9 cellular contexts compared by ENCODE assay signal in the genomic region with DNA sequence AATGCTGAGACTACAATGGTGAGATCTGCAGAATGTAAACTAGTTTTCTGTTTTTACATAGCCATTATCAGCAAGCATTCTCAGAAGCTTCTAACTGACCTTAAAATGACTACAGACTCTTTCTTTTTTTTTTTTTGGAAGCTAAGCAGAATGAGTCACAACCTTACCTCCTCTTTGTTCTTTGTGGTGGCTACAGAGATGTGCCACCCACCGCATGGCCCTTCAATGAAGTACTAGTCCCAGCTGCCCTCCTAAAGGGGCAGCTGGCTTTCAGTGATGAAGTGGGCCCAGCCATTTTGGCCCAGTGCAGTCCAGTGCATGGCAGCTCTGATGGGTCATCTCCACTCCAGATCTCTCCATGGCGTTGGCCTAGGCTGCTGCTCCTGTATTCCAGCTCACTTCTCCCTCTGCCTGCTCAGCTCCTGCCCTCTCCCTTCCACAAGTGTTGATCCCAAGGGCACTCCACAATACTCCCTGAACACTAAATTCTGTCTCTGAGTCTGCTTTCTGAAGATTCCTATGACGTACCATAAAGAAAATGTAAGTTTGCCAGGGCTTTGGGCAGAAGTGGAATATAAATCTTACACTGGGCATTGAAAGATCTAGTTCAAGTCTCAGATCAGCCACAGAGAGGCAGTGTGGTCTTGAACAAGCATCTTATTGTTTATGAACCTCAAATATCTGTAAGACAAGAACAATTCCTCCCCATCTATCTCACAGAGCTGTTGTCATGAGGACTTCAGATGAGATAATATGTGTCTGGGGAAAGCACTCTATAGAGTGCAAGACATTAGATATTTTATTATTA.
A peak's percentile ranks its signal among the peaks of the same experiment; 100 is the strongest.
DNase-seq lines count a peak whose midpoint lies in the region; ATAC-seq, FAIRE-seq and TF ChIP-seq lines count a peak whose summit lies in the region.
"Had no signal": no experiment of that assay in that cellular context is flagged by ENCODE, and none has a peak within 500 bp of the region (broad histone marks: within the 10 kb centered on the region; RNA-seq: fewer than 3 reads in every experiment).

No MANE protein-coding gene starts in this region.

- no peak for TF ChIP-seq POLR2A in GM12892 (IDR thresholded peaks at IDR 0.05; ENCODE audit: low read depth, low read length)

- WGBS in right cardiac atrium: 84% methylated on average over 3 of the region's 3 CpGs

- peak; percentile 59 for TF ChIP-seq CTCF in C4-2B (conservative IDR thresholded peaks at IDR 0.05)

- DNase-seq in HCEC 1CT: peak; percentile 48
- DNase-seq in right cardiac atrium: no peak
- no peak for DNase-seq in stimulated activated CD4-positive, alpha-beta T cell treated with anti-CD3 and anti-CD28 coated beads, Interleukin-2, amount 100 ng/mL, for 48 hours
- no peak for DNase-seq in activated CD8-positive, alpha-beta memory T cell treated with anti-CD3 and anti-CD28 coated beads, Interleukin-2, amount 50 U/mL, for 48 hours
- DNase-seq in GM12892 (ENCODE audit: insufficient read length): no peak

- no peaks in the 10 kb centered on the region for H3K27me3 ChIP-seq in right cardiac atrium (ENCODE audit: control insufficient read depth, insufficient read depth)

- intact Hi-C loops in right cardiac atrium (cut with DNase I): loop anchor here in 1 of 4 donors (10.0 kb wide), 1 partner anchor 490 kb away; a partner anchor contains a TSS

- no peak for FAIRE-seq in GM12892 (lab: Jason Lieb, UNC)
- FAIRE-seq: GM12891 had no signal

- no peak overlapping the region for H3K4me3 ChIP-seq in right cardiac atrium (ENCODE audit: low read length)

- H3K27ac ChIP-seq in C4-2B: no peak overlapping the region
- no peak overlapping the region for H3K27ac ChIP-seq in right cardiac atrium (ENCODE audit: low read length)

- no peaks in the 10 kb centered on the region for H3K9me3 ChIP-seq in right cardiac atrium (ENCODE audit: control insufficient read depth, low read length)

- no peaks in the 10 kb centered on the region for H3K4me1 ChIP-seq in right cardiac atrium (ENCODE audit: control insufficient read depth, insufficient read depth, low read length)

- ATAC-seq in SK-N-SH treated with all-trans-retinoic acid at 6 μM for 48 hours (0 out of 3 replicates have a peak, but pooled peaks have one; percentile 32), right cardiac atrium (peak; percentile 33 to 39), HG03097 (IDR thresholded peaks at IDR 0.05; ENCODE audit: low FRiP score, unreplicated experiment) (no peak)

TF ChIP-seq in SK-N-SH treated with all-trans-retinoic acid at 6 μM for 48 hours, 23 proteins besides CTCF, POLR2A, EP300 and RAD21:
- TF ChIP-seq, protein P1, sequence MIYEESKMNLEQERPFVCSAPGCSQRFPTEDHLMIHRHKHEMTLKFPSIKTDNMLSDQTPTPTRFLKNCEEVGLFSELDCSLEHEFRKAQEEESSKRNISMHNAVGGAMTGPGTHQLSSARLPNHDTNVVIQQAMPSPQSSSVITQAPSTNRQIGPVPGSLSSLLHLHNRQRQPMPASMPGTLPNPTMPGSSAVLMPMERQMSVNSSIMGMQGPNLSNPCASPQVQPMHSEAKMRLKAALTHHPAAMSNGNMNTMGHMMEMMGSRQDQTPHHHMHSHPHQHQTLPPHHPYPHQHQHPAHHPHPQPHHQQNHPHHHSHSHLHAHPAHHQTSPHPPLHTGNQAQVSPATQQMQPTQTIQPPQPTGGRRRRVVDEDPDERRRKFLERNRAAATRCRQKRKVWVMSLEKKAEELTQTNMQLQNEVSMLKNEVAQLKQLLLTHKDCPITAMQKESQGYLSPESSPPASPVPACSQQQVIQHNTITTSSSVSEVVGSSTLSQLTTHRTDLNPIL (CRISPR knock-in tag; IDR thresholded peaks at IDR 0.05; ENCODE audit: low read depth): no peak
- no peak for TF ChIP-seq ISL1 (CRISPR knock-in tag; IDR thresholded peaks at IDR 0.05)
- no peak for TF ChIP-seq ESRRG (CRISPR knock-in tag; IDR thresholded peaks at IDR 0.05)
- no peak for TF ChIP-seq GLIS3 (CRISPR knock-in tag; IDR thresholded peaks at IDR 0.05)
- no peak for TF ChIP-seq ZNF565 (CRISPR knock-in tag; conservative IDR thresholded peaks at IDR 0.05; ENCODE audit: low read depth)
- TF ChIP-seq, protein P2, sequence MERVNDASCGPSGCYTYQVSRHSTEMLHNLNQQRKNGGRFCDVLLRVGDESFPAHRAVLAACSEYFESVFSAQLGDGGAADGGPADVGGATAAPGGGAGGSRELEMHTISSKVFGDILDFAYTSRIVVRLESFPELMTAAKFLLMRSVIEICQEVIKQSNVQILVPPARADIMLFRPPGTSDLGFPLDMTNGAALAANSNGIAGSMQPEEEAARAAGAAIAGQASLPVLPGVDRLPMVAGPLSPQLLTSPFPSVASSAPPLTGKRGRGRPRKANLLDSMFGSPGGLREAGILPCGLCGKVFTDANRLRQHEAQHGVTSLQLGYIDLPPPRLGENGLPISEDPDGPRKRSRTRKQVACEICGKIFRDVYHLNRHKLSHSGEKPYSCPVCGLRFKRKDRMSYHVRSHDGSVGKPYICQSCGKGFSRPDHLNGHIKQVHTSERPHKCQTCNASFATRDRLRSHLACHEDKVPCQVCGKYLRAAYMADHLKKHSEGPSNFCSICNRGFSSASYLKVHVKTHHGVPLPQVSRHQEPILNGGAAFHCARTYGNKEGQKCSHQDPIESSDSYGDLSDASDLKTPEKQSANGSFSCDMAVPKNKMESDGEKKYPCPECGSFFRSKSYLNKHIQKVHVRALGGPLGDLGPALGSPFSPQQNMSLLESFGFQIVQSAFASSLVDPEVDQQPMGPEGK (CRISPR knock-in tag; IDR thresholded peaks at IDR 0.05; ENCODE audit: borderline replicate concordance): no peak
- TF ChIP-seq RARB (CRISPR knock-in tag; IDR thresholded peaks at IDR 0.05): no peak
- TF ChIP-seq ZFP3 (CRISPR knock-in tag; IDR thresholded peaks at IDR 0.05): no peak
- TF ChIP-seq ARNTL (CRISPR knock-in tag; IDR thresholded peaks at IDR 0.05; ENCODE audit: borderline replicate concordance, low read depth): no peak
